ENCODE assay signal across 2 cellular contexts in genomic region chr10:76970795-76971519, GRCh38.
TF ChIP-seq lines count a peak whose summit lies in the region.

No MANE protein-coding gene starts in this region.

TF ChIP-seq in HepG2, 621 proteins besides CTCF, POLR2A, EP300 and RAD21:
- TF ChIP-seq MAFK (conservative IDR thresholded peaks at IDR 0.05 in 1 of 2, IDR thresholded peaks at IDR 0.05 in 1 of 2; ENCODE audit: low read length in 2 of 2): peak; percentile 63 to 82
- TF ChIP-seq MAFF (IDR thresholded peaks at IDR 0.05; ENCODE audit: low read depth, low read length): peak; percentile 66
- TF ChIP-seq ZSCAN31 (CRISPR knock-in tag; IDR thresholded peaks at IDR 0.05; ENCODE audit: low read depth): no peak
- TF ChIP-seq TCF12 (IDR thresholded peaks at IDR 0.05): no peak
- TF ChIP-seq TCF12 (CRISPR knock-in tag; IDR thresholded peaks at IDR 0.05): no peak
- TF ChIP-seq ZNF589 (CRISPR knock-in tag; conservative IDR thresholded peaks at IDR 0.05): no peak

TF ChIP-seq in neural cell, 6 proteins besides CTCF, POLR2A, EP300 and RAD21:
- TF ChIP-seq SMC3 (conservative IDR thresholded peaks at IDR 0.05; ENCODE audit: poor library complexity) (no peak), POLR2AphosphoS5 (IDR thresholded peaks at IDR 0.05) (no peak), TAF1 (IDR thresholded peaks at IDR 0.05; ENCODE audit: low read depth) (no peak), MXI1 (conservative IDR thresholded peaks at IDR 0.05; ENCODE audit: poor library complexity, severe bottlenecking) (no peak), REST (IDR thresholded peaks at IDR 0.05; ENCODE audit: borderline replicate concordance) (no peak), EZH2 (IDR thresholded peaks at IDR 0.05; ENCODE audit: borderline replicate concordance, insufficient read depth, low read length, poor library complexity, severe bottlenecking) (no peak)
